Comparison of ENCODE assay signal across 23 cellular contexts in genomic region chr9:134258828-134259546, GRCh38.
DNase-seq lines count a peak whose midpoint lies in the region; ATAC-seq and TF ChIP-seq lines count a peak whose summit lies in the region.
"Had no signal": no experiment of that assay in that cellular context is flagged by ENCODE, and none has a peak within 500 bp of the region (broad histone marks: within the 10 kb centered on the region; RNA-seq: fewer than 3 reads in every experiment).

No MANE protein-coding gene starts in this region.

- H3K27me3 ChIP-seq in right cardiac atrium (ENCODE audit: control insufficient read depth, insufficient read depth) (no peaks in the 10 kb centered on the region), psoas muscle (ENCODE audit: insufficient read depth in 3 of 3, low read length in 2 of 3) (no peaks in the 10 kb centered on the region), BE2C (no peaks in the 10 kb centered on the region)

- H3K4me1 ChIP-seq in right cardiac atrium (ENCODE audit: control insufficient read depth, insufficient read depth, low read length): no peaks in the 10 kb centered on the region
- no peaks in the 10 kb centered on the region for H3K4me1 ChIP-seq in psoas muscle
- no peaks in the 10 kb centered on the region for H3K4me1 ChIP-seq in BE2C
- H3K4me1 ChIP-seq: HAP-1, SJCRH30 had no signal

- H3K27ac ChIP-seq in right cardiac atrium (ENCODE audit: low read length) (no peak overlapping the region), psoas muscle (no peak overlapping the region)
- H3K27ac ChIP-seq: GM23248, PC-9, RWPE1, SJCRH30 had no signal

- peak; percentile 56 for DNase-seq in HuH-7 (ENCODE audit: low spot score)
- peak; percentile 18 for DNase-seq in cerebellar cortex (ENCODE audit: low spot score)
- DNase-seq in right cardiac atrium: peak; percentile 50 to 81 (median 81)
- DNase-seq in psoas muscle: no peak
- no peak for DNase-seq in NCI-H146 (lab: John Stamatoyannopoulos, UW)
- DNase-seq in inferior parietal cortex (ENCODE audit: extremely low spot score): no peak
- DNase-seq in BE2C: no peak
- DNase-seq: ACHN; AML-193; CD4-positive, CD25-positive, alpha-beta regulatory T cell; DMS153; GF-D8; GM23248; Karpas-422; NCI-H1048; NCI-H1436; NCI-H2029; NCI-H345; NCI-H526; PC-9; SJCRH30 had no signal

- intact Hi-C loops in right cardiac atrium (cut with DNase I): no loop called here
- intact Hi-C loops in psoas muscle (cut with DNase I): no loop called here

- WGBS in right cardiac atrium: 84% methylated on average over 11 of the region's 11 CpGs
- 68 to 80% (median 72%) methylated on average over 10 to 11 of the region's 11 CpGs for WGBS in psoas muscle, 3 donors

- H3K4me3 ChIP-seq in right cardiac atrium (ENCODE audit: low read length): no peak overlapping the region
- H3K4me3 ChIP-seq in psoas muscle: no peak overlapping the region
- H3K4me3 ChIP-seq in BE2C (ENCODE audit: low read depth, low read length): no peak overlapping the region
- H3K4me3 ChIP-seq: GM23248, HAP-1, PC-9, SJCRH30 had no signal

- H3K9me3 ChIP-seq in right cardiac atrium (ENCODE audit: control insufficient read depth, low read length) (no peaks in the 10 kb centered on the region), psoas muscle (no peaks in the 10 kb centered on the region), BE2C (no peaks in the 10 kb centered on the region)
- H3K9me3 ChIP-seq: HAP-1, SJCRH30 had no signal

- peak; percentile 51 to 74 for ATAC-seq in right cardiac atrium
- ATAC-seq in psoas muscle: peak in 3 of 4 donors; percentile 15 to 64 (median 59)

- TF ChIP-seq CTCF in psoas muscle (IDR thresholded peaks at IDR 0.05) (no peak), BE2C (IDR thresholded peaks at IDR 0.05; ENCODE audit: low read depth, low read length) (no peak)

- H3K36me3 ChIP-seq in psoas muscle (ENCODE audit: insufficient read depth in 1 of 2, low read depth in 1 of 2) (no peaks in the 10 kb centered on the region), BE2C (no peaks in the 10 kb centered on the region)
- H3K36me3 ChIP-seq: HAP-1, SJCRH30 had no signal

Comparison
In these comparisons a context has a peak if more than half of its experiments do, and no peak if none do; other contexts are left out.
1. DNase-seq: peak in HuH-7 (single experiment), cerebellar cortex (single experiment) and right cardiac atrium (3 of 3); none in psoas muscle (0 of 2), NCI-H146 (single experiment), inferior parietal cortex (single experiment) and BE2C (single experiment).